In the genomic region with DNA sequence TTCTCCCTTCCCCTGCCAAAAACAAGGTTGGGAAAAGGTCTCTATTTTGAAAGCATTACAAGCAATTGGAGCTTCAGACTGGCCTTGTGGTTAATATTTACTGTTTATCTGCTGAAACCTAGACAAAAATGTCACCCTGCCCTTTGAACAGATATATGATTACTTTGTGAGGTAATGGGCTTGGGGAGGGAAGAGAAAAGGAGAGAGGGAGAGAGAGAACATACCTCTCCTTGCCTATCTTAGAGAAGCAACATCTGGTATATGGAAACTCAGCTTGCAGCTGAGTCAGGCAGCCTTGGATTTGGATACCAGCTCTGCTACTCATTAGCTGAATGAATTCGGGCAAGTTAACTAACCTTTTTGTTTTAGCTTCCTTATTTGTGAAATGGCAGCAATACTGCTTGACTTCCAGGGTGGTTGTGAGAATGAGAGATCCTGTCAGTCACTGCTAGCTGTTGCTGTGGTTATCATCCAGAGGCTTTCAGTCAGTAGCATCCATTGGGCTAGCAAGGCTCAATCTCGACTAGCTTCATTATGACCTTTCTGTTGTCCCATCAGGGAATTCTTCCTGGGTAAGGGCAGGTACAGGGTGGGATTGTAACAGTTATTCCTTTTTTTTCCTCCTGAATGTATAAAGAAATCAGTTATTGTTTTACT, we compare ENCODE assay signal across 12 cellular contexts. TPM values are rescaled to one million over a fixed set of nuclear protein-coding genes. Genes with fewer than 3 reads are reported as not detected.
A peak's percentile ranks its signal among the peaks of the same experiment; 100 is the strongest.
DNase-seq lines count a peak whose midpoint lies in the region; ATAC-seq and TF ChIP-seq lines count a peak whose summit lies in the region.
"Had no signal": no experiment of that assay in that cellular context is flagged by ENCODE, and none has a peak within 500 bp of the region (broad histone marks: within the 10 kb centered on the region; RNA-seq: fewer than 3 reads in every experiment).

No MANE protein-coding gene starts in this region.

- peaks cover 32% of the 10 kb centered on the region for H3K4me1 Mint-ChIP-seq in progenitor cell of endocrine pancreas (ENCODE audit: low read depth)

- peaks cover 71% of the 10 kb centered on the region for H3K36me3 Mint-ChIP-seq in progenitor cell of endocrine pancreas (ENCODE audit: insufficient read depth)

- DNase-seq in GM03348 (ENCODE audit: low spot score) (peak; percentile 21), fibroblast of the aortic adventitia (ENCODE audit: low read depth) (peak; percentile 56), progenitor cell of endocrine pancreas (ENCODE audit: low spot score, unreplicated experiment) (no peak), SW480 (ENCODE audit: low spot score) (no peak)
- DNase-seq in stimulated activated CD4-positive, alpha-beta T cell treated with anti-CD3 and anti-CD28 coated beads, Interleukin-15, amount 100 ng/mL, for 24 hours: no peak
- DNase-seq: activated CD8-positive, alpha-beta memory T cell treated with anti-CD3 and anti-CD28 coated beads for 24 hours; NCI-H1694; nephron progenitor cell; stimulated activated naive CD4-positive, alpha-beta T cell; T-helper 2 cell had no signal

- no peaks in the 10 kb centered on the region for H3K27me3 Mint-ChIP-seq in progenitor cell of endocrine pancreas

- H3K9me3 Mint-ChIP-seq in progenitor cell of endocrine pancreas (ENCODE audit: low read depth): peaks cover 41% of the 10 kb centered on the region
- H3K9me3 Mint-ChIP-seq: nephron progenitor cell had no signal

- H3K4me3 Mint-ChIP-seq in progenitor cell of endocrine pancreas (ENCODE audit: low read depth): peak overlapping the region; percentile 51
- H3K4me3 Mint-ChIP-seq: nephron progenitor cell had no signal

- peak; percentile 73 for ATAC-seq in SK-N-SH treated with all-trans-retinoic acid at 6 μM for 48 hours
- ATAC-seq in GM18870 (IDR thresholded peaks at IDR 0.05; ENCODE audit: unreplicated experiment): no peak

- no peak overlapping the region for H3K4me3 ChIP-seq in fibroblast of the aortic adventitia (ENCODE audit: low read depth, low read length)

- no peak for TF ChIP-seq CTCF in fibroblast of the aortic adventitia (IDR thresholded peaks at IDR 0.05; ENCODE audit: insufficient read depth, low read length)
- no peak for TF ChIP-seq CTCF in progenitor cell of endocrine pancreas (IDR thresholded peaks at IDR 0.05; ENCODE audit: unreplicated experiment)

- peak overlapping the region; percentile 83 for H3K27ac Mint-ChIP-seq in progenitor cell of endocrine pancreas
- H3K27ac Mint-ChIP-seq: nephron progenitor cell had no signal

TF ChIP-seq in SK-N-SH treated with all-trans-retinoic acid at 6 μM for 48 hours, 23 proteins besides CTCF, POLR2A, EP300 and RAD21:
- TF ChIP-seq TOX (CRISPR knock-in tag; IDR thresholded peaks at IDR 0.05; ENCODE audit: borderline replicate concordance): no peak
- TF ChIP-seq, protein P1, sequence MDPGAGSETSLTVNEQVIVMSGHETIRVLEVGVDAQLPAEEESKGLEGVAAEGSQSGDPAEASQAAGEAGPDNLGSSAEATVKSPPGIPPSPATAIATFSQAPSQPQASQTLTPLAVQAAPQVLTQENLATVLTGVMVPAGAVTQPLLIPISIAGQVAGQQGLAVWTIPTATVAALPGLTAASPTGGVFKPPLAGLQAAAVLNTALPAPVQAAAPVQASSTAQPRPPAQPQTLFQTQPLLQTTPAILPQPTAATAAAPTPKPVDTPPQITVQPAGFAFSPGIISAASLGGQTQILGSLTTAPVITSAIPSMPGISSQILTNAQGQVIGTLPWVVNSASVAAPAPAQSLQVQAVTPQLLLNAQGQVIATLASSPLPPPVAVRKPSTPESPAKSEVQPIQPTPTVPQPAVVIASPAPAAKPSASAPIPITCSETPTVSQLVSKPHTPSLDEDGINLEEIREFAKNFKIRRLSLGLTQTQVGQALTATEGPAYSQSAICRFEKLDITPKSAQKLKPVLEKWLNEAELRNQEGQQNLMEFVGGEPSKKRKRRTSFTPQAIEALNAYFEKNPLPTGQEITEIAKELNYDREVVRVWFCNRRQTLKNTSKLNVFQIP (CRISPR knock-in tag; IDR thresholded peaks at IDR 0.05; ENCODE audit: borderline replicate concordance, low read depth): no peak
- TF ChIP-seq GLIS3 (CRISPR knock-in tag; IDR thresholded peaks at IDR 0.05): no peak
- TF ChIP-seq, protein P2, sequence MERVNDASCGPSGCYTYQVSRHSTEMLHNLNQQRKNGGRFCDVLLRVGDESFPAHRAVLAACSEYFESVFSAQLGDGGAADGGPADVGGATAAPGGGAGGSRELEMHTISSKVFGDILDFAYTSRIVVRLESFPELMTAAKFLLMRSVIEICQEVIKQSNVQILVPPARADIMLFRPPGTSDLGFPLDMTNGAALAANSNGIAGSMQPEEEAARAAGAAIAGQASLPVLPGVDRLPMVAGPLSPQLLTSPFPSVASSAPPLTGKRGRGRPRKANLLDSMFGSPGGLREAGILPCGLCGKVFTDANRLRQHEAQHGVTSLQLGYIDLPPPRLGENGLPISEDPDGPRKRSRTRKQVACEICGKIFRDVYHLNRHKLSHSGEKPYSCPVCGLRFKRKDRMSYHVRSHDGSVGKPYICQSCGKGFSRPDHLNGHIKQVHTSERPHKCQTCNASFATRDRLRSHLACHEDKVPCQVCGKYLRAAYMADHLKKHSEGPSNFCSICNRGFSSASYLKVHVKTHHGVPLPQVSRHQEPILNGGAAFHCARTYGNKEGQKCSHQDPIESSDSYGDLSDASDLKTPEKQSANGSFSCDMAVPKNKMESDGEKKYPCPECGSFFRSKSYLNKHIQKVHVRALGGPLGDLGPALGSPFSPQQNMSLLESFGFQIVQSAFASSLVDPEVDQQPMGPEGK (CRISPR knock-in tag; IDR thresholded peaks at IDR 0.05; ENCODE audit: borderline replicate concordance): no peak
- TF ChIP-seq TCF4 (CRISPR knock-in tag; IDR thresholded peaks at IDR 0.05; ENCODE audit: borderline replicate concordance): no peak
- no peak for TF ChIP-seq SNAI2 (CRISPR knock-in tag; IDR thresholded peaks at IDR 0.05)
- TF ChIP-seq ISL1 (CRISPR knock-in tag; IDR thresholded peaks at IDR 0.05): no peak
- TF ChIP-seq ESRRG (CRISPR knock-in tag; IDR thresholded peaks at IDR 0.05): no peak
- no peak for TF ChIP-seq OSR1 (CRISPR knock-in tag; IDR thresholded peaks at IDR 0.05)
- no peak for TF ChIP-seq ARNTL (CRISPR knock-in tag; IDR thresholded peaks at IDR 0.05; ENCODE audit: borderline replicate concordance, low read depth)
- TF ChIP-seq, protein P3, sequence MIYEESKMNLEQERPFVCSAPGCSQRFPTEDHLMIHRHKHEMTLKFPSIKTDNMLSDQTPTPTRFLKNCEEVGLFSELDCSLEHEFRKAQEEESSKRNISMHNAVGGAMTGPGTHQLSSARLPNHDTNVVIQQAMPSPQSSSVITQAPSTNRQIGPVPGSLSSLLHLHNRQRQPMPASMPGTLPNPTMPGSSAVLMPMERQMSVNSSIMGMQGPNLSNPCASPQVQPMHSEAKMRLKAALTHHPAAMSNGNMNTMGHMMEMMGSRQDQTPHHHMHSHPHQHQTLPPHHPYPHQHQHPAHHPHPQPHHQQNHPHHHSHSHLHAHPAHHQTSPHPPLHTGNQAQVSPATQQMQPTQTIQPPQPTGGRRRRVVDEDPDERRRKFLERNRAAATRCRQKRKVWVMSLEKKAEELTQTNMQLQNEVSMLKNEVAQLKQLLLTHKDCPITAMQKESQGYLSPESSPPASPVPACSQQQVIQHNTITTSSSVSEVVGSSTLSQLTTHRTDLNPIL (CRISPR knock-in tag; IDR thresholded peaks at IDR 0.05; ENCODE audit: low read depth): no peak
- TF ChIP-seq, protein P4, sequence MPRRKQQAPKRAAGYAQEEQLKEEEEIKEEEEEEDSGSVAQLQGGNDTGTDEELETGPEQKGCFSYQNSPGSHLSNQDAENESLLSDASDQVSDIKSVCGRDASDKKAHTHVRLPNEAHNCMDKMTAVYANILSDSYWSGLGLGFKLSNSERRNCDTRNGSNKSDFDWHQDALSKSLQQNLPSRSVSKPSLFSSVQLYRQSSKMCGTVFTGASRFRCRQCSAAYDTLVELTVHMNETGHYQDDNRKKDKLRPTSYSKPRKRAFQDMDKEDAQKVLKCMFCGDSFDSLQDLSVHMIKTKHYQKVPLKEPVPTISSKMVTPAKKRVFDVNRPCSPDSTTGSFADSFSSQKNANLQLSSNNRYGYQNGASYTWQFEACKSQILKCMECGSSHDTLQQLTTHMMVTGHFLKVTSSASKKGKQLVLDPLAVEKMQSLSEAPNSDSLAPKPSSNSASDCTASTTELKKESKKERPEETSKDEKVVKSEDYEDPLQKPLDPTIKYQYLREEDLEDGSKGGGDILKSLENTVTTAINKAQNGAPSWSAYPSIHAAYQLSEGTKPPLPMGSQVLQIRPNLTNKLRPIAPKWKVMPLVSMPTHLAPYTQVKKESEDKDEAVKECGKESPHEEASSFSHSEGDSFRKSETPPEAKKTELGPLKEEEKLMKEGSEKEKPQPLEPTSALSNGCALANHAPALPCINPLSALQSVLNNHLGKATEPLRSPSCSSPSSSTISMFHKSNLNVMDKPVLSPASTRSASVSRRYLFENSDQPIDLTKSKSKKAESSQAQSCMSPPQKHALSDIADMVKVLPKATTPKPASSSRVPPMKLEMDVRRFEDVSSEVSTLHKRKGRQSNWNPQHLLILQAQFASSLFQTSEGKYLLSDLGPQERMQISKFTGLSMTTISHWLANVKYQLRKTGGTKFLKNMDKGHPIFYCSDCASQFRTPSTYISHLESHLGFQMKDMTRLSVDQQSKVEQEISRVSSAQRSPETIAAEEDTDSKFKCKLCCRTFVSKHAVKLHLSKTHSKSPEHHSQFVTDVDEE (CRISPR knock-in tag; IDR thresholded peaks at IDR 0.05): no peak
- no peak for TF ChIP-seq CSDC2 (CRISPR knock-in tag; IDR thresholded peaks at IDR 0.05)
- no peak for TF ChIP-seq ZC3H10 (CRISPR knock-in tag; IDR thresholded peaks at IDR 0.05)
- no peak for TF ChIP-seq RARB (CRISPR knock-in tag; IDR thresholded peaks at IDR 0.05)
- no peak for TF ChIP-seq ZNF70 (CRISPR knock-in tag; IDR thresholded peaks at IDR 0.05)
- TF ChIP-seq, protein P5, sequence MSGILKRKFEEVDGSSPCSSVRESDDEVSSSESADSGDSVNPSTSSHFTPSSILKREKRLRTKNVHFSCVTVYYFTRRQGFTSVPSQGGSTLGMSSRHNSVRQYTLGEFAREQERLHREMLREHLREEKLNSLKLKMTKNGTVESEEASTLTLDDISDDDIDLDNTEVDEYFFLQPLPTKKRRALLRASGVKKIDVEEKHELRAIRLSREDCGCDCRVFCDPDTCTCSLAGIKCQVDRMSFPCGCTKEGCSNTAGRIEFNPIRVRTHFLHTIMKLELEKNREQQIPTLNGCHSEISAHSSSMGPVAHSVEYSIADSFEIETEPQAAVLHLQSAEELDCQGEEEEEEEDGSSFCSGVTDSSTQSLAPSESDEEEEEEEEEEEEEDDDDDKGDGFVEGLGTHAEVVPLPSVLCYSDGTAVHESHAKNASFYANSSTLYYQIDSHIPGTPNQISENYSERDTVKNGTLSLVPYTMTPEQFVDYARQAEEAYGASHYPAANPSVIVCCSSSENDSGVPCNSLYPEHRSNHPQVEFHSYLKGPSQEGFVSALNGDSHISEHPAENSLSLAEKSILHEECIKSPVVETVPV (CRISPR knock-in tag; IDR thresholded peaks at IDR 0.05): no peak

RNA-seq across cellular contexts. Expression of a gene that starts 41.1 kb away (rescaled TPM):
- total RNA-seq in fibroblast of the aortic adventitia (ENCODE audit: low replicate concordance) (41.5 and 69.3 TPM in 2 replicates), progenitor cell of endocrine pancreas (113 and 116 TPM in 2 replicates)

Comparison
In these comparisons a context has a peak if more than half of its experiments do, and no peak if none do; other contexts are left out.
1. DNase-seq: peak in GM03348 (single experiment) and fibroblast of the aortic adventitia (single experiment); none in progenitor cell of endocrine pancreas (single experiment), SW480 (single experiment) and stimulated activated CD4-positive, alpha-beta T cell treated with anti-CD3 and anti-CD28 coated beads, Interleukin-15, amount 100 ng/mL, for 24 hours (single experiment).